16 cellular contexts compared by ENCODE assay signal in the genomic region with DNA sequence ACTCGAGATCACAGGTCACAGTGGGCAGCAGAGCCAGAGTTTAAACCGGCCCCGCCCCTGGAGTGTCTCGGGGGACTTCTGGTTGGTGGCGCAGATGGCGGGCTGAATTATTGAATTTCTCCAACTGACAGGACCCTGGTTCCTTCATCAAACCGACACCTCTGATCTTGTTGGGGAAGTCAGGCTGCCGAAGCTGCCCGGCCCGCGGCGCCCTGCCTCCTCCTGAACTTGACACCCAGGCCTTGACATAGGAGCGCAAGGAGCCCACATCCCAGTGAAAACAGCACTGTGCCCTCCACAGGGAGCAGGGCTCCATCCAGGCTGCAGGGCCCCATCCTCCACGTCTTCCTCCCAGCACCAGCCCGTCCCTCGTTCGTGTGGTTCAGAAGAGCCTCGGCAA.
DNase-seq lines count a peak whose midpoint lies in the region; ATAC-seq and TF ChIP-seq lines count a peak whose summit lies in the region.
"Had no signal": no experiment of that assay in that cellular context is flagged by ENCODE, and none has a peak within 500 bp of the region (broad histone marks: within the 10 kb centered on the region; RNA-seq: fewer than 3 reads in every experiment).

No MANE protein-coding gene starts in this region.

- H3K9me3 Mint-ChIP-seq in activated T-cell treated with anti-CD3 and anti-CD28 coated beads, Interleukin-2, amount 50 U/mL, for 24 hours: no peaks in the 10 kb centered on the region
- no peaks in the 10 kb centered on the region for H3K9me3 Mint-ChIP-seq in neural crest cell
- H3K9me3 Mint-ChIP-seq: CD4-positive, alpha-beta T cell; CD8-positive, alpha-beta T cell had no signal

- intact Hi-C loops in left colon (cut with DNase I, micrococcal nuclease): no loop called here

- no peaks in the 10 kb centered on the region for H3K36me3 Mint-ChIP-seq in activated T-cell treated with anti-CD3 and anti-CD28 coated beads, Interleukin-2, amount 50 U/mL, for 24 hours (ENCODE audit: low read depth)
- H3K36me3 Mint-ChIP-seq in neural crest cell (ENCODE audit: low read depth): no peaks in the 10 kb centered on the region
- H3K36me3 Mint-ChIP-seq: CD8-positive, alpha-beta T cell had no signal

- no peaks in the 10 kb centered on the region for H3K4me1 Mint-ChIP-seq in activated T-cell treated with anti-CD3 and anti-CD28 coated beads, Interleukin-2, amount 50 U/mL, for 24 hours (ENCODE audit: low read depth)
- H3K4me1 Mint-ChIP-seq in neural crest cell: no peaks in the 10 kb centered on the region
- H3K4me1 Mint-ChIP-seq: B cell had no signal

- no peak for TF ChIP-seq CTCF in neural crest cell (conservative IDR thresholded peaks at IDR 0.05)

- H3K36me3 ChIP-seq in H7 (replicated peaks; ENCODE audit: control insufficient read depth, insufficient read depth, low read length): no peaks in the 10 kb centered on the region

- DNase-seq in activated T-cell treated with anti-CD3 and anti-CD28 coated beads, Interleukin-2, amount 50 U/mL, for 24 hours: no peak
- DNase-seq in activated T-cell treated with anti-CD3 and anti-CD28 coated beads for 4 hours: no peak
- DNase-seq in H7: peak; percentile 60
- DNase-seq in neural crest cell (ENCODE audit: low read depth, low spot score): no peak
- DNase-seq in left colon: no peak
- no peak for DNase-seq in mucosa of gallbladder (ENCODE audit: low spot score)
- DNase-seq in activated CD4-positive, CD25-positive, alpha-beta regulatory T cell treated with anti-CD3 and anti-CD28 coated beads, Interleukin-2, amount 50 U/mL, for 72 hours: no peak
- DNase-seq: AML-193; Caco-2; Calu3; CD4-positive, alpha-beta T cell; CD8-positive, alpha-beta T cell; DMS79 treated with DMSO at 0.1 percent for 48 hours; GF-D8 had no signal

- H3K4me3 Mint-ChIP-seq in activated T-cell treated with anti-CD3 and anti-CD28 coated beads, Interleukin-2, amount 50 U/mL, for 24 hours: no peak overlapping the region
- H3K4me3 Mint-ChIP-seq in neural crest cell: no peak overlapping the region
- H3K4me3 Mint-ChIP-seq: B cell; CD4-positive, alpha-beta T cell; CD8-positive, alpha-beta T cell had no signal

- H3K27ac Mint-ChIP-seq in activated T-cell treated with anti-CD3 and anti-CD28 coated beads, Interleukin-2, amount 50 U/mL, for 24 hours: peak overlapping the region; percentile 11
- peak overlapping the region; percentile 78 for H3K27ac Mint-ChIP-seq in neural crest cell (ENCODE audit: unreplicated experiment)
- H3K27ac Mint-ChIP-seq: B cell; CD4-positive, alpha-beta T cell; CD8-positive, alpha-beta T cell had no signal

- no peaks in the 10 kb centered on the region for H3K27me3 ChIP-seq in H7 (ENCODE audit: control insufficient read depth, insufficient read depth, low read length)

- H3K4me3 ChIP-seq in H7 (ENCODE audit: insufficient read depth, low read depth, low read length): no peak overlapping the region
- H3K4me3 ChIP-seq: A549 had no signal

- no peak for ATAC-seq in left colon
- ATAC-seq: A549; CD8-positive, alpha-beta T cell had no signal

- peaks cover 7% of the 10 kb centered on the region for H3K27me3 Mint-ChIP-seq in activated T-cell treated with anti-CD3 and anti-CD28 coated beads, Interleukin-2, amount 50 U/mL, for 24 hours
- H3K27me3 Mint-ChIP-seq in neural crest cell (ENCODE audit: low read depth): peaks cover 14% of the 10 kb centered on the region
